ENCODE assay signal across 8 cellular contexts in genomic region chr16:72847187-72848044, GRCh38.
DNase-seq lines count a peak whose midpoint lies in the region; ATAC-seq and TF ChIP-seq lines count a peak whose summit lies in the region.

No MANE protein-coding gene starts in this region.

- H3K27ac ChIP-seq in cardiac muscle cell, result peak overlapping the region; percentile 30

- no peaks in the 10 kb centered on the region for H3K36me3 Mint-ChIP-seq in stimulated activated effector memory CD8-positive, alpha-beta T cell treated with anti-CD3 and anti-CD28 coated beads, Interleukin-12 subunit alpha, Interleukin-12 subunit beta, amount 100 ng/mL, for 72 hours

- H3K27ac Mint-ChIP-seq in stimulated activated effector memory CD8-positive, alpha-beta T cell treated with anti-CD3 and anti-CD28 coated beads, Interleukin-12 subunit alpha, Interleukin-12 subunit beta, amount 100 ng/mL, for 72 hours, result no peak overlapping the region

- H3K9me3 ChIP-seq in cardiac muscle cell (ENCODE audit: low read depth), result no peaks in the 10 kb centered on the region

- peak; percentile 14 for ATAC-seq in stimulated activated effector memory CD8-positive, alpha-beta T cell treated with anti-CD3 and anti-CD28 coated beads, Interleukin-12 subunit alpha, Interleukin-12 subunit beta, amount 100 ng/mL, for 72 hours
- ATAC-seq in GM19463 (IDR thresholded peaks at IDR 0.05; ENCODE audit: unreplicated experiment), result no peak

- peak; percentile 63 for TF ChIP-seq CTCF in HFF-Myc (IDR thresholded peaks at IDR 0.05; ENCODE audit: low read depth, low read length, missing control alignments)
- peak; percentile 55 for TF ChIP-seq CTCF in cardiac muscle cell (IDR thresholded peaks at IDR 0.05; ENCODE audit: low read depth, low read length)

- H3K4me3 Mint-ChIP-seq in stimulated activated effector memory CD8-positive, alpha-beta T cell treated with anti-CD3 and anti-CD28 coated beads, Interleukin-12 subunit alpha, Interleukin-12 subunit beta, amount 100 ng/mL, for 72 hours, result no peak overlapping the region

- DNase-seq in NCI-H2081 (lab: John Stamatoyannopoulos, UW), result peak; percentile 13 to 17
- DNase-seq in NCI-H2081 treated with DMSO at 0.1 percent for 48 hours (lab: John Stamatoyannopoulos, UW), result no peak
- no peak for DNase-seq in HFF-Myc (ENCODE audit: extremely low read depth, low read depth)
- DNase-seq in SW480 (ENCODE audit: low spot score), result peak; percentile 29
- DNase-seq in cardiac muscle cell (ENCODE audit: low read depth in 1 of 2, low spot score in 1 of 2), result peak; percentile 53 to 61
- no peak for DNase-seq in stimulated activated effector memory CD8-positive, alpha-beta T cell treated with anti-CD3 and anti-CD28 coated beads, Interleukin-12 subunit alpha, Interleukin-12 subunit beta, amount 100 ng/mL, for 72 hours (ENCODE audit: low spot score in 2 of 2)
- DNase-seq in DMS79 (lab: John Stamatoyannopoulos, UW), result no peak

- H3K9me3 Mint-ChIP-seq in stimulated activated effector memory CD8-positive, alpha-beta T cell treated with anti-CD3 and anti-CD28 coated beads, Interleukin-12 subunit alpha, Interleukin-12 subunit beta, amount 100 ng/mL, for 72 hours, result no peaks in the 10 kb centered on the region

- H3K4me3 ChIP-seq in HFF-Myc (replicated peaks; ENCODE audit: low read depth, low read length) (no peak overlapping the region), cardiac muscle cell (no peak overlapping the region)

- H3K4me1 ChIP-seq in cardiac muscle cell (ENCODE audit: low read depth), result peaks cover 55% of the 10 kb centered on the region

- no peaks in the 10 kb centered on the region for H3K36me3 ChIP-seq in cardiac muscle cell

- H3K27me3 ChIP-seq in cardiac muscle cell, result no peaks in the 10 kb centered on the region

- H3K4me1 Mint-ChIP-seq in stimulated activated effector memory CD8-positive, alpha-beta T cell treated with anti-CD3 and anti-CD28 coated beads, Interleukin-12 subunit alpha, Interleukin-12 subunit beta, amount 100 ng/mL, for 72 hours, result peaks cover 9% of the 10 kb centered on the region

Comparison
In these comparisons a context has a peak if more than half of its experiments do, and no peak if none do; other contexts are left out.
1. DNase-seq: peak in NCI-H2081 (2 of 2), SW480 (single experiment) and cardiac muscle cell (2 of 2); none in NCI-H2081 treated with DMSO at 0.1 percent for 48 hours (single experiment), HFF-Myc (single experiment), stimulated activated effector memory CD8-positive, alpha-beta T cell treated with anti-CD3 and anti-CD28 coated beads, Interleukin-12 subunit alpha, Interleukin-12 subunit beta, amount 100 ng/mL, for 72 hours (0 of 2) and DMS79 (single experiment).